Comparison of ENCODE assay signal across 21 cellular contexts in the genomic region with DNA sequence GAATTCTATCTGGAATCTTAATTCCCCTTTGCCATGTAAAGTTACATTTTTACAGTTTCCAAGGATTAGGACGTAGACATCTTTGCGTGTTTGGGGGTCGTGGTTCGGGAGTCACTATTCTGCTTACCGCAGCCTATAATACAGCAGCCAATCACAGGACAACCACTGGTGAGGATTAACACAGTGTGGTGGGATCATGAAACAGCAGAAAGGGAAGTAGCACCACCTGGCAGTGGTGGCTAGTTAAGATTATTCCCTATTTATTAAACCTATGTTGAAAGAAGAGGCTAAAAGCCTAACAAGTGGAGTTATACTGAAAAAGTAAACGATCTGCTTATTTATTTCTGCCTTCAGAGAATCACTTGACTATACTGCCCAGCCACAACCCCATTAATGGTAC.
"Had no signal": no experiment of that assay in that cellular context is flagged by ENCODE, and none has a peak within 500 bp of the region (broad histone marks: within the 10 kb centered on the region; RNA-seq: fewer than 3 reads in every experiment).

No MANE protein-coding gene starts in this region.

- ATAC-seq: activated naive CD4-positive, alpha-beta T cell treated with anti-CD3 and anti-CD28 coated beads, Interleukin-2, amount 50 U/mL, for 72 hours; left lung had no signal

- H3K4me3 ChIP-seq: adrenal gland, breast epithelium, coronary artery, left lung, thyroid gland had no signal

- H3K27me3 ChIP-seq: adrenal gland, breast epithelium, left lung, thyroid gland had no signal

- H3K36me3 ChIP-seq: breast epithelium had no signal

- DNase-seq: activated CD4-positive, alpha-beta T cell treated with anti-CD3 and anti-CD28 coated beads, Interleukin-2, amount 50 U/mL, for 1 hour; activated CD4-positive, CD25-positive, alpha-beta regulatory T cell treated with anti-CD3 and anti-CD28 coated beads, Interleukin-2, amount 50 U/mL, for 72 hours; activated CD8-positive, alpha-beta memory T cell treated with anti-CD3 and anti-CD28 coated beads for 24 hours; activated gamma-delta T cell treated with Interleukin-2 at 50 U/mL for 16 hours; adrenal gland; erythroblast; hypothalamus; kidney; left lung; midbrain; occipital lobe; posterior cingulate gyrus; retina; stimulated activated CD4-positive, alpha-beta T cell treated with anti-CD3 and anti-CD28 coated beads, Interleukin-1b, Interleukin-23, amount 100 ng/mL, for 48 hours; stimulated activated CD8-positive, alpha-beta memory T cell treated with anti-CD3 and anti-CD28 coated beads, Interleukin-4, amount 100 ng/mL, for 48 hours; stimulated activated naive CD4-positive, alpha-beta T cell; T-helper 9 cell; thyroid gland had no signal
